Comparison of ENCODE assay signal across 13 cellular contexts in the genomic region with DNA sequence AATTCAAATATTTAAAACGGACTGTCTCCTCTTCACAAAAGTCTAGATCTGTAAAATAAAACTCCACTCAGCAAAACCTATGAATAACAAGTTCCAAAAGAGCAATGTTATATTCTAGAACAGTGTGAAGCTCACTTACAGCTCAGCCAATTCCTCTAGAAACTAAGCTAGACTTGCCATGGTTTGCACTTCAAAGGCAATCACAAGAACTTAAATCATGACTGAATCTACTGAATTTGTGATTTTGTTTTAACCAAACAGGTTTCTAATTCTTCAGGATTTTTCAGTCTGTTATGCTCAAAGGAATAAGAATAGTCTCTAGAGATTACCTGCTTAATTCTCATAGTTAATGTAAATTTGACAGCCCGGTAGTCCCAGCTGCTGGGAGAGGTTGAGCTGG. TPM values are rescaled to one million over a fixed set of nuclear protein-coding genes. Genes with fewer than 3 reads are reported as not detected.
A peak's percentile ranks its signal among the peaks of the same experiment; 100 is the strongest.
DNase-seq lines count a peak whose midpoint lies in the region; ATAC-seq, FAIRE-seq and TF ChIP-seq lines count a peak whose summit lies in the region.
"Had no signal": no experiment of that assay in that cellular context is flagged by ENCODE, and none has a peak within 500 bp of the region (broad histone marks: within the 10 kb centered on the region; RNA-seq: fewer than 3 reads in every experiment).

No MANE protein-coding gene starts in this region.

- intact Hi-C loops in K562 (cut with micrococcal nuclease) = loop anchor here (5.0 kb wide), 1 partner anchor 111 kb away; no protein-coding TSS in a partner anchor

- peaks cover 0 to 14% of the 10 kb centered on the region in 2 experiments; a peak in 2 of 5 replicates for H3K4me1 ChIP-seq in K562 (replicated peaks in 1 of 2; ENCODE audit: control insufficient read depth in 2 of 2, insufficient read depth in 2 of 2, low read length in 2 of 2)
- peaks cover 15% of the 10 kb centered on the region for H3K4me1 ChIP-seq in parathyroid adenoma
- H3K4me1 ChIP-seq: colonic mucosa had no signal

- H3K27me3 ChIP-seq in GM06990 (replicated peaks; ENCODE audit: control insufficient read depth, insufficient read depth, low read length) (no peaks in the 10 kb centered on the region), K562 (ENCODE audit: control insufficient read depth in 2 of 2, insufficient read depth in 2 of 2, low read length in 2 of 2) (no peaks in the 10 kb centered on the region), parathyroid adenoma (ENCODE audit: control insufficient read depth, insufficient read depth, low read length) (no peaks in the 10 kb centered on the region)
- H3K27me3 ChIP-seq: colonic mucosa had no signal

- H2AFZ ChIP-seq in K562 (ENCODE audit: low read depth, low read length) (0 out of 2 replicates have a peak overlapping the region, but pooled peaks have one; percentile 1), parathyroid adenoma (peak overlapping the region; percentile 48)

- no peaks in the 10 kb centered on the region for H3K9me1 ChIP-seq in K562 (ENCODE audit: control insufficient read depth, insufficient read depth, low read length)

- H3K9me3 Mint-ChIP-seq in IgD-negative memory B cell = no peaks in the 10 kb centered on the region
- H3K9me3 Mint-ChIP-seq: activated T-helper 2 cell treated with anti-CD3 and anti-CD28 coated beads, Interferon-gamma antibody, Interleukin-2, Interleukin-4, amounts not matched to agents 10 μg/mL and 5 μg/mL and 100 μg/mL, durations not matched to agents 14 hours and 24 hours and 36 hours had no signal

- H3K79me2 ChIP-seq in K562 (ENCODE audit: control insufficient read depth, insufficient read depth, low read length) = 0 out of 3 replicates have a peak, but pooled peaks cover 2% of the 10 kb centered on the region
- H3K79me2 ChIP-seq in parathyroid adenoma = no peaks in the 10 kb centered on the region

- H3K4me1 Mint-ChIP-seq in IgD-negative memory B cell = peaks cover 8 to 16% (median 15%) of the 10 kb centered on the region in 3 donors

- H3K36me3 ChIP-seq in GM06990 (ENCODE audit: control insufficient read depth, insufficient read depth, low read length) (no peaks in the 10 kb centered on the region; the same call in 1 of the 2 replicates), K562 (ENCODE audit: control insufficient read depth, insufficient read depth, low read length) (no peaks in the 10 kb centered on the region), parathyroid adenoma (ENCODE audit: control insufficient read depth, insufficient read depth, low read length) (no peaks in the 10 kb centered on the region)
- H3K36me3 ChIP-seq: colonic mucosa, left lung had no signal

- no peaks in the 10 kb centered on the region for H4K20me1 ChIP-seq in K562 (replicated peaks; ENCODE audit: control insufficient read depth, insufficient read depth, low read length)

- TF ChIP-seq RAD21 in K562 (CRISPR knock-in tag; conservative IDR thresholded peaks at IDR 0.05 in 1 of 2, IDR thresholded peaks at IDR 0.05 in 1 of 2) = no peak

- H3K4me2 ChIP-seq in K562 (ENCODE audit: insufficient read depth, low read length) (peak overlapping the region; percentile 23), parathyroid adenoma (ENCODE audit: low read length) (no peak overlapping the region)

- WGBS in K562 (ENCODE audit: insufficient coverage, low coverage, missing lambda C conversion rate) = 10% methylated on average over 2 of the region's 2 CpGs

- DNase-seq in GM06990 (ENCODE audit: extremely low read depth, insufficient read length) (no peak), K562 (ENCODE audit: extremely low read depth in 1 of 4, low spot score in 3 of 4) (no peak), OCI-M2 (lab: John Stamatoyannopoulos, UW; ENCODE audit: unreplicated experiment) (no peak), NCI-H69 (lab: John Stamatoyannopoulos, UW) (no peak)
- DNase-seq: colonic mucosa, left lung, NCI-H2029 had no signal

- no peak for TF ChIP-seq POLR2A in K562 (conservative IDR thresholded peaks at IDR 0.05)

- in situ Hi-C loops in K562 (cut with MboI) = no loop called here

- H3K36me3 Mint-ChIP-seq in IgD-negative memory B cell = no peaks in the 10 kb centered on the region

- no peaks in the 10 kb centered on the region for H3K27me3 Mint-ChIP-seq in IgD-negative memory B cell
- H3K27me3 Mint-ChIP-seq: progenitor cell of endocrine pancreas had no signal

- H3K9me3 ChIP-seq in K562 (replicated peaks; ENCODE audit: control insufficient read depth, insufficient read depth, low read depth, low read length) (no peaks in the 10 kb centered on the region), parathyroid adenoma (ENCODE audit: control insufficient read depth, low read length) (no peaks in the 10 kb centered on the region)
- H3K9me3 ChIP-seq: colonic mucosa, left lung had no signal

- CTCF ChIA-PET in K562 (lab: Yijun Ruan, JAX; ENCODE audit: low intra/inter-chr PET ratio) = no interaction called here

- ATAC-seq in K562 (no peak), GM19452 (IDR thresholded peaks at IDR 0.05; ENCODE audit: unreplicated experiment) (no peak)

- H3K27ac Mint-ChIP-seq in IgD-negative memory B cell = peak overlapping the region in 2 of 3 donors; percentile 92 to 97

- H3K27ac ChIP-seq in K562 (ENCODE audit: extremely low read depth, low read depth, low read length) = no peak overlapping the region
- peak overlapping the region; percentile 54 for H3K27ac ChIP-seq in parathyroid adenoma

- TF ChIP-seq CTCF in GM06990 (IDR thresholded peaks at IDR 0.05; ENCODE audit: insufficient read depth, low read length, poor library complexity, severe bottlenecking) (no peak), K562 (IDR thresholded peaks at IDR 0.05 in 2 of 3, conservative IDR thresholded peaks at IDR 0.05 in 1 of 3; ENCODE audit: insufficient read depth in 2 of 3, low read depth in 1 of 3, low read length in 3 of 3) (no peak), parathyroid adenoma (IDR thresholded peaks at IDR 0.05) (no peak)

- TF ChIP-seq EP300 in K562 (IDR thresholded peaks at IDR 0.05; ENCODE audit: low read length) = no peak

- POLR2A ChIA-PET in K562 (lab: Yijun Ruan, JAX) = interaction anchor here (0.6 to 3.6 kb wide), 5 partner anchors 8 to 1252 kb away, joined by 4 to 21 read pairs (median 7); a partner anchor contains a TSS

- H3K4me3 ChIP-seq in GM06990 (replicated peaks; ENCODE audit: low read depth, low read length) (peak overlapping the region; percentile 65), K562 (no peak overlapping the region), parathyroid adenoma (ENCODE audit: low read depth, low read length) (no peak overlapping the region)

- H3K9ac ChIP-seq in K562 (ENCODE audit: insufficient read depth in 1 of 2, low read depth in 2 of 2, low read length in 2 of 2) (peak overlapping the region in 1 of 2 experiments; percentile 85; a peak in 1 of 4 replicates), parathyroid adenoma (no peak overlapping the region)

- no TSS peak for BruUV-seq in K562 (replicated peaks; lab: Mats Ljungman, UMichigan)

- peak overlapping the region; percentile 90 to 96 (median 93) for H3K4me3 Mint-ChIP-seq in IgD-negative memory B cell

- no peak for FAIRE-seq in K562 (lab: Jason Lieb, UNC)
- FAIRE-seq: HTR-8/SVneo had no signal

TF ChIP-seq in K562, 482 proteins besides CTCF, POLR2A, EP300 and RAD21:
- no peak for TF ChIP-seq ZNF584 (CRISPR knock-in tag; IDR thresholded peaks at IDR 0.05; ENCODE audit: low read depth)
- TF ChIP-seq NUFIP1 (IDR thresholded peaks at IDR 0.05; ENCODE audit: partially characterized antibody) = no peak
- TF ChIP-seq ETV1 (tag; conservative IDR thresholded peaks at IDR 0.05; ENCODE audit: low read depth) = no peak
- TF ChIP-seq CREB1 (IDR thresholded peaks at IDR 0.05) = no peak
- TF ChIP-seq CREB1 (CRISPR knock-in tag; IDR thresholded peaks at IDR 0.05) = no peak
- peak; percentile 56; the same call in 1 of the 2 replicates for TF ChIP-seq ZNF316 (IDR thresholded peaks at IDR 0.05)

RNA-seq across cellular contexts. Expression of a gene that starts 1.4 kb away (rescaled TPM):
- 0.46 TPM for polyA plus RNA-seq in IgD-negative memory B cell
- total RNA-seq in K562 (2011; cell fraction: chromatin; rRNA removed; ENCODE audit: low replicate concordance) = 0.53 TPM in 1 of 2 replicates, not detected in the other
- total RNA-seq in K562 (2011; cell fraction: nucleolus; rRNA removed) = 0.50 TPM in 1 of 2 replicates, not detected in the other
- 0.92 TPM in 1 of 2 replicates, not detected in the other for total RNA-seq in K562 (2011; cell fraction: nucleoplasm; rRNA removed)
- 0.29 TPM in 1 of 2 replicates, not detected in the other for total RNA-seq in K562 (2014; rRNA removed)
- total RNA-seq in K562 (2014; rRNA removed; fragmentation: Illumina TruSeq; extraction: Trizol) = not detected in 2 replicates
- 0.25 TPM in 1 of 2 replicates, not detected in the other for total RNA-seq in K562 (2015; rRNA removed; fragmentation: Illumina TruSeq; extraction: Trizol)
- total RNA-seq in K562 (2021) = not detected in 2 replicates
- polyA plus RNA-seq in K562 (2011; rRNA removed) = 0.05 and 0.11 TPM in 2 replicates
- polyA plus RNA-seq in K562 (2011; cell fraction: cytosol; rRNA removed) = 0.21 TPM in 1 of 2 replicates, not detected in the other
- polyA plus RNA-seq in K562 (2011; cell fraction: nucleus; rRNA removed) = not detected in 2 replicates
- 0.08 and 0.26 TPM in 2 replicates for polyA plus RNA-seq in K562 (2012)
- not detected in 2 replicates for polyA plus RNA-seq in K562 (2014; fragmentation: Illumina TruSeq; extraction: Trizol)
- polyA plus RNA-seq in K562 (2014; fragmentation: Nextera tagmentation; extraction: Ambion mirVana) = under 1 TPM; 0.08 to 0.11 TPM
- not detected in 2 replicates for polyA plus RNA-seq in K562 (2014; rRNA removed)
- not detected in 2 replicates for polyA minus RNA-seq in K562 (2011; rRNA and poly(A)+ RNA removed)
- polyA minus RNA-seq in K562 (2011; cell fraction: cytosol; rRNA and poly(A)+ RNA removed) = not detected in 2 replicates
- polyA minus RNA-seq in K562 (2011; cell fraction: nucleus; rRNA and poly(A)+ RNA removed) = 0.89 TPM in 1 of 2 replicates, not detected in the other
- total RNA-seq: activated T-helper 2 cell treated with anti-CD3 and anti-CD28 coated beads, Interferon-gamma antibody, Interleukin-2, Interleukin-4, amounts not matched to agents 10 μg/mL and 5 μg/mL and 100 μg/mL, durations not matched to agents 14 hours and 24 hours and 36 hours; colonic mucosa; left lung; progenitor cell of endocrine pancreas had no signal

RNA-seq across cellular contexts. Expression of a gene that starts 20.2 kb away (rescaled TPM):
- polyA plus RNA-seq in IgD-negative memory B cell (0.94 TPM), K562 (2011; rRNA removed) (not detected in 2 replicates), K562 (2014; fragmentation: Illumina TruSeq; extraction: Trizol) (not detected in 2 replicates), K562 (2014; fragmentation: Nextera tagmentation; extraction: Ambion mirVana) (under 1 TPM; 0.24 to 0.38 TPM), K562 (2014; rRNA removed) (not detected in 2 replicates)
- not detected in 2 replicates for total RNA-seq in K562 (2011; cell fraction: chromatin; rRNA removed; ENCODE audit: low replicate concordance)
- total RNA-seq in K562 (2011; cell fraction: nucleolus; rRNA removed) = not detected in 2 replicates
- total RNA-seq in K562 (2011; cell fraction: nucleoplasm; rRNA removed) = not detected in 2 replicates
- total RNA-seq in K562 (2014; rRNA removed) (not detected in 2 replicates), K562 (2014; rRNA removed; fragmentation: Illumina TruSeq; extraction: Trizol) (not detected in 2 replicates), K562 (2015; rRNA removed; fragmentation: Illumina TruSeq; extraction: Trizol) (not detected in 2 replicates), K562 (2021) (not detected in 2 replicates)
- not detected in 2 replicates for polyA plus RNA-seq in K562 (2011; cell fraction: cytosol; rRNA removed)
- polyA plus RNA-seq in K562 (2011; cell fraction: nucleus; rRNA removed) = not detected in 2 replicates
- polyA plus RNA-seq in K562 (2012) = 0.12 and 0.75 TPM in 2 replicates
- not detected in 2 replicates for polyA minus RNA-seq in K562 (2011; rRNA and poly(A)+ RNA removed)
- not detected in 2 replicates for polyA minus RNA-seq in K562 (2011; cell fraction: cytosol; rRNA and poly(A)+ RNA removed)
- polyA minus RNA-seq in K562 (2011; cell fraction: nucleus; rRNA and poly(A)+ RNA removed) = not detected in 2 replicates
- total RNA-seq: activated T-helper 2 cell treated with anti-CD3 and anti-CD28 coated beads, Interferon-gamma antibody, Interleukin-2, Interleukin-4, amounts not matched to agents 10 μg/mL and 5 μg/mL and 100 μg/mL, durations not matched to agents 14 hours and 24 hours and 36 hours; progenitor cell of endocrine pancreas had no signal
